ENCODE assay signal across 8 cellular contexts in the genomic region with DNA sequence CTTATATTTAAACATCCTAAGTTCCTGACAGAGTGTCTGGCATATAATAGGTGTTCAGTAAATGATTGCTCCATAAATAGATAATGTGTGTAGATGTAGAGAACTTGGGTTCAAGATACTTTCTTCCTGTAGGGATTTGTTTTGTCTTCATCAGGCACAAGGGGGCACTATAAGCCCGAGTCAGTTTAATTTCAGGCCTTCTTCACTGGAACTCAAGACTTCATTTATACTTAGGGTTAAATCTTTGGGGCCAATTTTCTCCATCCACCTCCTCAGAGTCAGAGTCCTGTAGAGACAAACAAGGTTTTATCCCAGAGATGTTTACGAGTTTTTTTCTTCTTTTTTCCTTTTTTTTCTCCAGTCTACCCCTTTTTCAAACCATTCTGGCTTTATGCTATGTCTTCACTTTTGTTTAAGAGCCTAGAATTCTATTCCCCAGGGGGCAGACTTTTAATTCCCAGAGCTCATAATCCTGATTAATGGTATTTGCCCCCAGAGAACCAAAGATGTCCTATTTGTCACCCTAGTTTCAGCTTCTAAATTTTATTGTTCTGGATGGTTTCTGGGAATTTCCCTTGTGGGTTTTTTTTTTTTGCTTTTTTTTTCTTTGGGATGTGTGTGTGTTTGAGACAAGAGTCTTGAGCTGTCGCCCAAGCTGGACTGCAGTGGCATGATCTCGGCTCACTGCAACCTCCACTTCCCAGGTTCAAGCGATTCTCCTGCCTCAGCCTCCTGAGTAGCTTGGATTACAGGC.
A peak's percentile ranks its signal among the peaks of the same experiment; 100 is the strongest.
DNase-seq lines count a peak whose midpoint lies in the region; ATAC-seq, FAIRE-seq and TF ChIP-seq lines count a peak whose summit lies in the region.

No MANE protein-coding gene starts in this region.

- H3K9me3 ChIP-seq in Panc1 (ENCODE audit: control insufficient read depth, insufficient read depth, low read depth, low read length), result no peaks in the 10 kb centered on the region
- no peaks in the 10 kb centered on the region for H3K9me3 ChIP-seq in K562 (replicated peaks; ENCODE audit: control insufficient read depth, insufficient read depth, low read depth, low read length)
- no peaks in the 10 kb centered on the region for H3K9me3 ChIP-seq in HepG2 (ENCODE audit: low read length)
- no peaks in the 10 kb centered on the region for H3K9me3 ChIP-seq in upper lobe of right lung

- CTCF ChIA-PET in HEK293T (lab: Yijun Ruan, JAX), result interaction anchor here (0.6 to 1.7 kb wide), 5 partner anchors 12 to 420 kb away, joined by 3 to 5 read pairs (median 4); a partner anchor contains a TSS
- CTCF ChIA-PET in Panc1 (lab: Charles Lee), result interaction anchor here (0.6 kb wide), 1 partner anchor 123 kb away, joined by 6 read pairs; no protein-coding TSS in a partner anchor
- CTCF ChIA-PET in K562 (lab: Yijun Ruan, JAX; ENCODE audit: low intra/inter-chr PET ratio), result interaction anchor here (0.6 to 3.3 kb wide), 5 partner anchors 13 to 420 kb away, joined by 3 to 22 read pairs (median 3); a partner anchor contains a TSS
- CTCF ChIA-PET in HepG2 (lab: Yijun Ruan, JAX; ENCODE audit: low intra/inter-chr PET ratio, low total read pairs), result interaction anchor here (0.6 to 1.4 kb wide), 3 partner anchors 15 to 42 kb away, joined by 3 to 6 read pairs (median 5); a partner anchor contains a TSS

- POLR2A ChIA-PET in HEK293T (lab: Yijun Ruan, JAX) (interaction anchor here (0.6 to 1.2 kb wide), 4 partner anchors 13 to 161 kb away, joined by 3 to 5 read pairs (median 4); a partner anchor contains a TSS), Panc1 (lab: Charles Lee) (interaction anchor here (0.6 to 0.8 kb wide), 3 partner anchors 12 to 83 kb away, joined by 5 to 9 read pairs (median 8); a partner anchor contains a TSS), K562 (lab: Yijun Ruan, JAX) (interaction anchor here (0.7 to 11.9 kb wide), 9 partner anchors 15 to 149 kb away, joined by 3 to 323 read pairs (median 4); a partner anchor contains a TSS), HepG2 (lab: Yijun Ruan, JAX) (interaction anchor here (2.9 kb wide), 1 partner anchor 41 kb away, joined by 10 read pairs; a partner anchor contains a TSS)

- 37% methylated on average over 5 of the region's 5 CpGs for WGBS in K562 (ENCODE audit: insufficient coverage, low coverage, missing lambda C conversion rate)
- 50% methylated on average over 5 of the region's 5 CpGs for WGBS in HepG2 (ENCODE audit: low lambda C conversion rate)

- H3K4me2 ChIP-seq in K562 (ENCODE audit: insufficient read depth, low read length) (no peak overlapping the region), HepG2 (ENCODE audit: low read depth, low read length) (no peak overlapping the region)

- peaks cover 28% of the 10 kb centered on the region for H3K4me1 ChIP-seq in Panc1 (ENCODE audit: control insufficient read depth, insufficient read depth, low read length)
- H3K4me1 ChIP-seq in K562 (replicated peaks in 1 of 2; ENCODE audit: control insufficient read depth in 2 of 2, insufficient read depth in 2 of 2, low read length in 2 of 2), result peaks cover 14% of the 10 kb centered on the region in 2 experiments
- peaks cover 12% of the 10 kb centered on the region for H3K4me1 ChIP-seq in HepG2 (ENCODE audit: insufficient read depth, low read length)
- H3K4me1 ChIP-seq in upper lobe of right lung, result peaks cover 8% of the 10 kb centered on the region

- peak overlapping the region; percentile 52; the same call in 1 of the 2 replicates for H3K27ac ChIP-seq in Panc1 (ENCODE audit: low read length)
- H3K27ac ChIP-seq in K562 (ENCODE audit: extremely low read depth, low read depth, low read length), result no peak overlapping the region
- H3K27ac ChIP-seq in HepG2 (ENCODE audit: extremely low read length, insufficient read depth, low read length), result no peak overlapping the region
- H3K27ac ChIP-seq in upper lobe of right lung, result no peak overlapping the region

- peaks cover 68% of the 10 kb centered on the region for H3K79me2 ChIP-seq in K562 (ENCODE audit: control insufficient read depth, insufficient read depth, low read length)
- no peaks in the 10 kb centered on the region for H3K79me2 ChIP-seq in HepG2 (ENCODE audit: insufficient read depth, low read length)

- H2AFZ ChIP-seq in K562 (ENCODE audit: low read depth, low read length) (no peak overlapping the region), HepG2 (ENCODE audit: low read length) (no peak overlapping the region)

- FAIRE-seq in K562 (lab: Jason Lieb, UNC) (peak; percentile 79), HepG2 (lab: Jason Lieb, UNC) (peak; percentile 84)

- H3K27me3 ChIP-seq in Panc1 (ENCODE audit: control insufficient read depth, insufficient read depth, low read length), result no peaks in the 10 kb centered on the region
- no peaks in the 10 kb centered on the region for H3K27me3 ChIP-seq in K562 (ENCODE audit: control insufficient read depth in 2 of 2, insufficient read depth in 2 of 2, low read length in 2 of 2)
- no peaks in the 10 kb centered on the region for H3K27me3 ChIP-seq in HepG2 (ENCODE audit: control insufficient read depth in 1 of 2, insufficient read depth in 2 of 2, low read length in 2 of 2)
- no peaks in the 10 kb centered on the region for H3K27me3 ChIP-seq in upper lobe of right lung

- H3K9ac ChIP-seq in K562 (ENCODE audit: insufficient read depth in 1 of 2, low read depth in 2 of 2, low read length in 2 of 2) (no peak overlapping the region), HepG2 (ENCODE audit: insufficient read depth, low read depth, low read length) (no peak overlapping the region)

- ATAC-seq in Panc1 (no peak), K562 (peak; percentile 41), HepG2 (peak; percentile 55), upper lobe of right lung (peak; percentile 28), HG03159 (IDR thresholded peaks at IDR 0.05; ENCODE audit: unreplicated experiment) (no peak), HG03469 (IDR thresholded peaks at IDR 0.05; ENCODE audit: unreplicated experiment) (no peak)

- DNase-seq in DMS114 treated with DMSO at 0.1 percent for 48 hours (lab: John Stamatoyannopoulos, UW; ENCODE audit: unreplicated experiment) (peak; percentile 78), HEK293T (ENCODE audit: extremely low spot score) (peak; percentile 44), Panc1 (ENCODE audit: low read depth, low spot score) (no peak), K562 (ENCODE audit: extremely low read depth in 1 of 4, low spot score in 3 of 4) (peak; percentile 60 to 88 (median 71)), HepG2 (ENCODE audit: low spot score) (peak; percentile 72), upper lobe of right lung (no peak)

- H4K20me1 ChIP-seq in K562 (replicated peaks; ENCODE audit: control insufficient read depth, insufficient read depth, low read length) (no peaks in the 10 kb centered on the region), HepG2 (ENCODE audit: insufficient read depth, low read length) (no peaks in the 10 kb centered on the region)

- TF ChIP-seq CTCF in Panc1 (IDR thresholded peaks at IDR 0.05), result peak; percentile 74; the same call in 1 of the 2 replicates
- TF ChIP-seq CTCF in K562 (IDR thresholded peaks at IDR 0.05 in 2 of 3, conservative IDR thresholded peaks at IDR 0.05 in 1 of 3; ENCODE audit: insufficient read depth in 2 of 3, low read depth in 1 of 3, low read length in 3 of 3), result peak; percentile 59 to 87 (median 77)
- TF ChIP-seq CTCF in HepG2 (CRISPR knock-in tag; IDR thresholded peaks at IDR 0.05), result peak; percentile 79
- TF ChIP-seq CTCF in upper lobe of right lung (IDR thresholded peaks at IDR 0.05), result peak; percentile 70

- peak; percentile 87 to 88 for TF ChIP-seq RAD21 in K562 (CRISPR knock-in tag; conservative IDR thresholded peaks at IDR 0.05 in 1 of 2, IDR thresholded peaks at IDR 0.05 in 1 of 2)
- peak; percentile 76 for TF ChIP-seq RAD21 in HepG2 (CRISPR knock-in tag; IDR thresholded peaks at IDR 0.05)

- BruUV-seq in Panc1 (replicated peaks; lab: Mats Ljungman, UMichigan) (no TSS peak), K562 (replicated peaks; lab: Mats Ljungman, UMichigan) (no TSS peak), HepG2 (replicated peaks; lab: Mats Ljungman, UMichigan) (no TSS peak)

- H3K36me3 ChIP-seq in Panc1 (ENCODE audit: control insufficient read depth, insufficient read depth, low read length) (peaks cover 2% of the 10 kb centered on the region; the same call in 1 of the 2 replicates), K562 (ENCODE audit: control insufficient read depth, insufficient read depth, low read length) (peaks cover 4% of the 10 kb centered on the region; the same call in 1 of the 3 replicates), HepG2 (replicated peaks in 1 of 2; ENCODE audit: control insufficient read depth in 1 of 2, insufficient read depth in 2 of 2, low read length in 2 of 2) (no peaks in the 10 kb centered on the region), upper lobe of right lung (no peaks in the 10 kb centered on the region)

- TF ChIP-seq POLR2A in K562 (conservative IDR thresholded peaks at IDR 0.05), result no peak
- TF ChIP-seq POLR2A in HepG2 (IDR thresholded peaks at IDR 0.05; ENCODE audit: insufficient read depth in 1 of 2, low read depth in 2 of 2, low read length in 2 of 2), result no peak

- in situ Hi-C loops in Panc1 (cut with HindIII; ENCODE audit: low pct_unique_long_range_greater_than_20kb, low sequenced_read_pairs) (no loop called here), K562 (cut with MboI) (loop anchor here (25.0 kb wide), 1 partner anchor 387 kb away; no protein-coding TSS in a partner anchor), HepG2 (cut with HindIII; ENCODE audit: extremely low pct_ligation_motif_present, low pct_unique_long_range_greater_than_20kb) (loop anchor here (10.0 kb wide), 1 partner anchor 139 kb away; no protein-coding TSS in a partner anchor)

- intact Hi-C loops in Panc1 (cut with micrococcal nuclease; ENCODE audit: unreplicated experiment) (no loop called here), K562 (cut with micrococcal nuclease) (loop anchor here (1.0 to 5.0 kb wide), 6 partner anchors 41 to 419 kb away; a partner anchor contains a TSS), HepG2 (cut with micrococcal nuclease; ENCODE audit: unreplicated experiment) (loop anchor here (1.0 to 5.0 kb wide), 5 partner anchors 17 to 421 kb away; a partner anchor contains a TSS), upper lobe of right lung (cut with DNase I) (no loop called here)

- H3K4me3 ChIP-seq in Panc1 (ENCODE audit: low read depth in 2 of 2, low read length in 2 of 2) (no peak overlapping the region), K562 (no peak overlapping the region), HepG2 (replicated peaks in 1 of 3; ENCODE audit: insufficient read depth in 1 of 3, low read depth in 2 of 3, low read length in 3 of 3) (no peak overlapping the region), upper lobe of right lung (no peak overlapping the region)

- no peaks in the 10 kb centered on the region for H3K9me1 ChIP-seq in K562 (ENCODE audit: control insufficient read depth, insufficient read depth, low read length)

- TF ChIP-seq EP300 in K562 (IDR thresholded peaks at IDR 0.05; ENCODE audit: low read length) (no peak; the same call in 1 of the 2 replicates), HepG2 (IDR thresholded peaks at IDR 0.05; ENCODE audit: low read depth in 2 of 2, low read length in 2 of 2) (no peak), HepG2 (CRISPR knock-in tag; IDR thresholded peaks at IDR 0.05; ENCODE audit: borderline replicate concordance) (no peak)

TF ChIP-seq in HEK293T, 16 proteins besides CTCF, POLR2A, EP300 and RAD21 (continues in another document):
- TF ChIP-seq CTBP1 (IDR thresholded peaks at IDR 0.05; ENCODE audit: borderline replicate concordance), result no peak

TF ChIP-seq in HepG2, 621 proteins besides CTCF, POLR2A, EP300 and RAD21 (continues in another document):
- TF ChIP-seq ZSCAN22 (CRISPR knock-in tag; IDR thresholded peaks at IDR 0.05) (no peak), MIXL1 (CRISPR knock-in tag; IDR thresholded peaks at IDR 0.05) (peak; percentile 46; the same call in 1 of the 2 replicates)

Comparison
In these comparisons a context has a peak if more than half of its experiments do, and no peak if none do; other contexts are left out.
1. DNase-seq: peak in DMS114 treated with DMSO at 0.1 percent for 48 hours (single experiment), HEK293T (single experiment), K562 (4 of 4) and HepG2 (single experiment); none in Panc1 (single experiment) and upper lobe of right lung (single experiment).
2. ATAC-seq: peak in K562 (single experiment), HepG2 (single experiment) and upper lobe of right lung (single experiment); none in Panc1 (single experiment), HG03159 (single experiment) and HG03469 (single experiment).
3. intact Hi-C loops: an anchor here in K562 (1.0 to 5.0 kb wide) and HepG2 (1.0 to 5.0 kb wide); none called in Panc1 and upper lobe of right lung.
4. Peak in every context shown above with its lines, with median percentiles within 50 percentile points of each other: CTCF ChIP-seq.